ENCODE assay signal across 20 cellular contexts in the genomic region with DNA sequence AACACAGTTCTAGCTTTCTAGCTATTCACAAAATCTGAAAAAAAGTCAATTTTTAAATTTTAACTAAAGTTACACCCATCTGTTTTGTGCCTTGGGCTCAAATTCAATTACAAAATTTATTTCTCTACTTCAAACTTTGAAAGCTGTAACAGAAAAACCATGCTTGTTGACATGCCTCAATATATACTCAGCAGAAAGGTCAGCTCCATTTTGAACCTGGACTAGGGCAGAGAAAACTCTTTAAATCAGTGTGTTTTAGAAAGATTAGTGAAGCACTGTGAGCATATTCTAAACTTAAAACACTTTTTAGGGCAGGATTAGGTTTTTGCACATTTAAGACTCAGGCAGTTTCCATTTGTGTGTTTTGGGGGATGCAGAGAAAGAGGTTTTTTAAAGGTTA.
"Had no signal": no experiment of that assay in that cellular context is flagged by ENCODE, and none has a peak within 500 bp of the region (broad histone marks: within the 10 kb centered on the region; RNA-seq: fewer than 3 reads in every experiment).

No MANE protein-coding gene starts in this region.

- H3K4me3 ChIP-seq: coronary artery, dorsolateral prefrontal cortex, esophagus muscularis mucosa, heart right ventricle, left lung, lower lobe of right lung, mucosa of descending colon had no signal

- H3K4me1 ChIP-seq: foreskin keratinocyte, lower lobe of right lung had no signal

- H3K27me3 Mint-ChIP-seq: naive B cell; naive thymus-derived CD8-positive, alpha-beta T cell had no signal

- H3K4me3 Mint-ChIP-seq: mesothelial cell of epicardium; naive B cell; naive thymus-derived CD8-positive, alpha-beta T cell had no signal

- H3K27me3 ChIP-seq: dorsolateral prefrontal cortex, esophagus muscularis mucosa, foreskin keratinocyte, heart right ventricle, left lung had no signal

- H3K9me3 ChIP-seq: esophagus muscularis mucosa, heart right ventricle, left lung, lower lobe of right lung, mucosa of descending colon had no signal

- ATAC-seq: foreskin keratinocyte; heart right ventricle; left cardiac atrium; left lung; left ventricle myocardium superior; lower lobe of right lung; mucosa of descending colon; naive thymus-derived CD8-positive, alpha-beta T cell had no signal

- H3K4me1 Mint-ChIP-seq: mesothelial cell of epicardium had no signal

- DNase-seq: dermis blood vessel endothelial cell; dorsolateral prefrontal cortex; effector CD4-positive, alpha-beta T cell; effector memory CD4-positive, alpha-beta T cell; foreskin keratinocyte; glutamatergic neuron; head of caudate nucleus; heart right ventricle; hippocampal formation; left cardiac atrium; left lung; left ventricle myocardium superior; lower lobe of right lung; mesenchymal stem cell; mucosa of descending colon; naive B cell; naive thymus-derived CD8-positive, alpha-beta T cell had no signal

- H3K9me3 Mint-ChIP-seq: mesothelial cell of epicardium; naive B cell; naive thymus-derived CD8-positive, alpha-beta T cell had no signal

- H3K27ac Mint-ChIP-seq: mesothelial cell of epicardium had no signal

- H3K27ac ChIP-seq: coronary artery, esophagus muscularis mucosa, foreskin keratinocyte, heart right ventricle, left lung, lower lobe of right lung had no signal
